2 cellular contexts compared by ENCODE assay signal in the genomic region with DNA sequence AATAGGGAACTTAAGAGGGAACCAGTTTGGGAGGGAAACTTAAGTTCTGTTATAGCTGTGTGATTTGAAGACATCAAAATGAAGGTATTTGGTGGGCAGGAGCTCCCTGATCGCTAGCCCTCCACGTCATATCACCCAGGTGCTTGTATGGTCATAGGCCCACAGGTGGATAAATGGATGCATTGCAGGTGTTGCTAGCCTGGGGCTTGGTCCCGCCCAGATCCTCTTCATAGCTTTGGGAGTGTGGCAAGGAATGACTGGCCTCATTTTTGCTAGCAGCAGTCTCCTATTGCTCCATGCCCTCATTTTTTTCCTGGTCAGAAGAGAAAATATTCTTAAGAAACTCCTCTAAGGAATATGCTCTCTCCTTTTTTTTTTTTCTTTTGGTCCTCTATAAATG.
TF ChIP-seq lines count a peak whose summit lies in the region.

No MANE protein-coding gene starts in this region.

TF ChIP-seq in GM23338, 12 proteins besides CTCF, POLR2A, EP300 and RAD21 (continued from another document):
- TF ChIP-seq, protein P1, sequence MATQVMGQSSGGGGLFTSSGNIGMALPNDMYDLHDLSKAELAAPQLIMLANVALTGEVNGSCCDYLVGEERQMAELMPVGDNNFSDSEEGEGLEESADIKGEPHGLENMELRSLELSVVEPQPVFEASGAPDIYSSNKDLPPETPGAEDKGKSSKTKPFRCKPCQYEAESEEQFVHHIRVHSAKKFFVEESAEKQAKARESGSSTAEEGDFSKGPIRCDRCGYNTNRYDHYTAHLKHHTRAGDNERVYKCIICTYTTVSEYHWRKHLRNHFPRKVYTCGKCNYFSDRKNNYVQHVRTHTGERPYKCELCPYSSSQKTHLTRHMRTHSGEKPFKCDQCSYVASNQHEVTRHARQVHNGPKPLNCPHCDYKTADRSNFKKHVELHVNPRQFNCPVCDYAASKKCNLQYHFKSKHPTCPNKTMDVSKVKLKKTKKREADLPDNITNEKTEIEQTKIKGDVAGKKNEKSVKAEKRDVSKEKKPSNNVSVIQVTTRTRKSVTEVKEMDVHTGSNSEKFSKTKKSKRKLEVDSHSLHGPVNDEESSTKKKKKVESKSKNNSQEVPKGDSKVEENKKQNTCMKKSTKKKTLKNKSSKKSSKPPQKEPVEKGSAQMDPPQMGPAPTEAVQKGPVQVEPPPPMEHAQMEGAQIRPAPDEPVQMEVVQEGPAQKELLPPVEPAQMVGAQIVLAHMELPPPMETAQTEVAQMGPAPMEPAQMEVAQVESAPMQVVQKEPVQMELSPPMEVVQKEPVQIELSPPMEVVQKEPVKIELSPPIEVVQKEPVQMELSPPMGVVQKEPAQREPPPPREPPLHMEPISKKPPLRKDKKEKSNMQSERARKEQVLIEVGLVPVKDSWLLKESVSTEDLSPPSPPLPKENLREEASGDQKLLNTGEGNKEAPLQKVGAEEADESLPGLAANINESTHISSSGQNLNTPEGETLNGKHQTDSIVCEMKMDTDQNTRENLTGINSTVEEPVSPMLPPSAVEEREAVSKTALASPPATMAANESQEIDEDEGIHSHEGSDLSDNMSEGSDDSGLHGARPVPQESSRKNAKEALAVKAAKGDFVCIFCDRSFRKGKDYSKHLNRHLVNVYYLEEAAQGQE (IDR thresholded peaks at IDR 0.05; ENCODE audit: unreplicated experiment): no peak
- no peak for TF ChIP-seq ZNF331 (CRISPR knock-in tag; IDR thresholded peaks at IDR 0.05; ENCODE audit: low read depth)

TF ChIP-seq in HCT116, 20 proteins besides CTCF, POLR2A, EP300 and RAD21 (continued from another document):
- TF ChIP-seq JUND (IDR thresholded peaks at IDR 0.05) (no peak), POLR2AphosphoS5 (IDR thresholded peaks at IDR 0.05; ENCODE audit: low read depth, low read length) (no peak)
